ENCODE assay signal across 23 cellular contexts in genomic region chr7:140454657-140455015, GRCh38. TPM values are rescaled to one million over a fixed set of nuclear protein-coding genes. Genes with fewer than 3 reads are reported as not detected.
A peak's percentile ranks its signal among the peaks of the same experiment; 100 is the strongest.
DNase-seq lines count a peak whose midpoint lies in the region; ATAC-seq, FAIRE-seq and TF ChIP-seq lines count a peak whose summit lies in the region.
"Had no signal": no experiment of that assay in that cellular context is flagged by ENCODE, and none has a peak within 500 bp of the region (broad histone marks: within the 10 kb centered on the region; RNA-seq: fewer than 3 reads in every experiment).

No MANE protein-coding gene starts in this region.

- no peak overlapping the region for H3K27ac ChIP-seq in CD4-positive, CD25-positive, alpha-beta regulatory T cell (ENCODE audit: insufficient read depth, low read length, poor library complexity, severe bottlenecking)
- H3K27ac ChIP-seq in endodermal cell (ENCODE audit: low read depth, low read length): no peak overlapping the region
- no peak overlapping the region for H3K27ac ChIP-seq in effector memory CD4-positive, alpha-beta T cell (ENCODE audit: insufficient read depth, low read length, poor library complexity, severe bottlenecking)
- H3K27ac ChIP-seq: heart left ventricle, HL-60, lower lobe of right lung had no signal

- no peak for TF ChIP-seq POLR2A in GM12892 (IDR thresholded peaks at IDR 0.05; ENCODE audit: low read depth, low read length)

- DNase-seq in CD4-positive, CD25-positive, alpha-beta regulatory T cell: peak in 1 of 3 donors; percentile 42
- DNase-seq in GM12892 (ENCODE audit: insufficient read length) (no peak), endodermal cell (no peak), D341Med (ENCODE audit: low spot score) (no peak), immature natural killer cell (no peak)
- DNase-seq in activated CD8-positive, alpha-beta T cell treated with anti-CD3 and anti-CD28 coated beads, Interleukin-2, amount 10 ng/mL, durations not matched to agents 7 days and 5 days: no peak
- no peak for DNase-seq in effector memory CD4-positive, alpha-beta T cell
- DNase-seq: amniotic stem cell; Calu3; central memory CD4-positive, alpha-beta T cell; effector CD8-positive, alpha-beta T cell; heart left ventricle; KG1; lower lobe of right lung; NCI-H2029; NCI-H510A; SHP77; substantia nigra had no signal

- H3K27me3 Mint-ChIP-seq in CD4-positive, CD25-positive, alpha-beta regulatory T cell: no peaks in the 10 kb centered on the region
- no peaks in the 10 kb centered on the region for H3K27me3 Mint-ChIP-seq in activated CD8-positive, alpha-beta T cell treated with anti-CD3 and anti-CD28 coated beads, Interleukin-2, amount 10 ng/mL, durations not matched to agents 7 days and 5 days (ENCODE audit: low read depth)
- H3K27me3 Mint-ChIP-seq in endodermal cell (ENCODE audit: insufficient read depth): no peaks in the 10 kb centered on the region
- H3K27me3 Mint-ChIP-seq in immature natural killer cell (ENCODE audit: low read depth in 3 of 3): peaks cover 3 to 13% (median 4%) of the 10 kb centered on the region in 3 donors

- H3K27ac Mint-ChIP-seq in CD4-positive, CD25-positive, alpha-beta regulatory T cell: peak overlapping the region; percentile 41 to 70 (median 62)
- peak overlapping the region; percentile 45 for H3K27ac Mint-ChIP-seq in activated CD8-positive, alpha-beta T cell treated with anti-CD3 and anti-CD28 coated beads, Interleukin-2, amount 10 ng/mL, durations not matched to agents 7 days and 5 days
- H3K27ac Mint-ChIP-seq in endodermal cell (peak overlapping the region; percentile 6), immature natural killer cell (peak overlapping the region in 3 of 6 donors; percentile 5 to 50 (median 28))

- H3K9ac ChIP-seq in endodermal cell (ENCODE audit: extremely low read depth, low read length, poor library complexity, severe bottlenecking): no peak overlapping the region

- 92 to 93% methylated on average over 8 of the region's 8 CpGs for WGBS in endodermal cell (ENCODE audit: insufficient coverage in 1 of 2, insufficient read length in 1 of 2), 2 experiments

- peaks cover 71% of the 10 kb centered on the region for H3K36me3 ChIP-seq in CD4-positive, CD25-positive, alpha-beta regulatory T cell (ENCODE audit: control insufficient read depth, insufficient read depth, low read length)
- peaks cover 75% of the 10 kb centered on the region for H3K36me3 ChIP-seq in endodermal cell (ENCODE audit: control insufficient read depth, insufficient read depth, low read length)
- H3K36me3 ChIP-seq in effector memory CD4-positive, alpha-beta T cell (ENCODE audit: control insufficient read depth, insufficient read depth, low read length): peaks cover 48% of the 10 kb centered on the region

- H3K4me3 Mint-ChIP-seq in CD4-positive, CD25-positive, alpha-beta regulatory T cell: no peak overlapping the region
- no peak overlapping the region for H3K4me3 Mint-ChIP-seq in activated CD8-positive, alpha-beta T cell treated with anti-CD3 and anti-CD28 coated beads, Interleukin-2, amount 10 ng/mL, durations not matched to agents 7 days and 5 days
- H3K4me3 Mint-ChIP-seq in endodermal cell: no peak overlapping the region
- H3K4me3 Mint-ChIP-seq in immature natural killer cell: no peak overlapping the region

- no peak for TF ChIP-seq CTCF in endodermal cell (conservative IDR thresholded peaks at IDR 0.05)

- H3K4me1 Mint-ChIP-seq in CD4-positive, CD25-positive, alpha-beta regulatory T cell: peaks cover 19 to 44% (median 33%) of the 10 kb centered on the region in 4 donors
- peaks cover 25% of the 10 kb centered on the region for H3K4me1 Mint-ChIP-seq in activated CD8-positive, alpha-beta T cell treated with anti-CD3 and anti-CD28 coated beads, Interleukin-2, amount 10 ng/mL, durations not matched to agents 7 days and 5 days (ENCODE audit: low read depth)
- H3K4me1 Mint-ChIP-seq in endodermal cell (peaks cover 79% of the 10 kb centered on the region), immature natural killer cell (peaks cover 29 to 61% of the 10 kb centered on the region in 2 donors)

- POLR2A ChIA-PET in activated CD8-positive, alpha-beta T cell treated with anti-CD3 and anti-CD28 coated beads, Interleukin-2, amount 10 ng/mL, durations not matched to agents 7 days and 5 days (lab: Charles Lee): no interaction called here

- ATAC-seq in CD4-positive, CD25-positive, alpha-beta regulatory T cell (ENCODE audit: low read depth in 2 of 2): no peak
- no peak for ATAC-seq in activated CD8-positive, alpha-beta T cell treated with anti-CD3 and anti-CD28 coated beads, Interleukin-2, amount 10 ng/mL, durations not matched to agents 7 days and 5 days
- ATAC-seq in GM19395 (IDR thresholded peaks at IDR 0.05; ENCODE audit: unreplicated experiment): no peak
- ATAC-seq: HCT116, heart left ventricle, lower lobe of right lung had no signal

- CTCF ChIA-PET in activated CD8-positive, alpha-beta T cell treated with anti-CD3 and anti-CD28 coated beads, Interleukin-2, amount 10 ng/mL, durations not matched to agents 7 days and 5 days (lab: Charles Lee): interaction anchor here (1.2 kb wide), 1 partner anchor 11 kb away, joined by 3 read pairs; no protein-coding TSS in a partner anchor

- peaks cover 0 to 5% (median 0%) of the 10 kb centered on the region in 7 donors for H3K9me3 Mint-ChIP-seq in CD4-positive, CD25-positive, alpha-beta regulatory T cell
- no peaks in the 10 kb centered on the region for H3K9me3 Mint-ChIP-seq in activated CD8-positive, alpha-beta T cell treated with anti-CD3 and anti-CD28 coated beads, Interleukin-2, amount 10 ng/mL, durations not matched to agents 7 days and 5 days (ENCODE audit: insufficient read depth)
- H3K9me3 Mint-ChIP-seq in endodermal cell (no peaks in the 10 kb centered on the region), immature natural killer cell (no peaks in the 10 kb centered on the region)

- no peak overlapping the region for H3K4me3 ChIP-seq in CD4-positive, CD25-positive, alpha-beta regulatory T cell (ENCODE audit: low read depth, low read length)
- H3K4me3 ChIP-seq in endodermal cell (ENCODE audit: low read length): no peak overlapping the region
- H3K4me3 ChIP-seq in effector memory CD4-positive, alpha-beta T cell (ENCODE audit: insufficient read depth, low read depth, low read length, poor library complexity, severe bottlenecking): no peak overlapping the region
- H3K4me3 ChIP-seq: heart left ventricle, lower lobe of right lung had no signal

- FAIRE-seq in GM12892 (lab: Jason Lieb, UNC): peak; percentile 30
- FAIRE-seq: islet of Langerhans had no signal

- H3K4me1 ChIP-seq in CD4-positive, CD25-positive, alpha-beta regulatory T cell (ENCODE audit: control insufficient read depth, insufficient read depth, low read length, poor library complexity, severe bottlenecking): peaks cover 10% of the 10 kb centered on the region
- H3K4me1 ChIP-seq in endodermal cell (ENCODE audit: control insufficient read depth, insufficient read depth, low read length): peaks cover 7% of the 10 kb centered on the region
- no peaks in the 10 kb centered on the region for H3K4me1 ChIP-seq in effector memory CD4-positive, alpha-beta T cell (ENCODE audit: control insufficient read depth, insufficient read depth, low read length, poor library complexity, severe bottlenecking)

- no peaks in the 10 kb centered on the region for H3K27me3 ChIP-seq in CD4-positive, CD25-positive, alpha-beta regulatory T cell (ENCODE audit: control insufficient read depth, insufficient read depth, low read length)
- H3K27me3 ChIP-seq in endodermal cell (ENCODE audit: control insufficient read depth, insufficient read depth, low read length, poor library complexity, severe bottlenecking): no peaks in the 10 kb centered on the region
- no peaks in the 10 kb centered on the region for H3K27me3 ChIP-seq in effector memory CD4-positive, alpha-beta T cell (replicated peaks; ENCODE audit: control insufficient read depth, insufficient read depth, low read length, poor library complexity, severe bottlenecking)
- H3K27me3 ChIP-seq: heart left ventricle had no signal

- no peaks in the 10 kb centered on the region for H3K9me3 ChIP-seq in CD4-positive, CD25-positive, alpha-beta regulatory T cell (ENCODE audit: control insufficient read depth in 2 of 2, low read length in 2 of 2)
- no peaks in the 10 kb centered on the region for H3K9me3 ChIP-seq in endodermal cell (ENCODE audit: control insufficient read depth, low read length)
- no peaks in the 10 kb centered on the region for H3K9me3 ChIP-seq in effector memory CD4-positive, alpha-beta T cell (ENCODE audit: control insufficient read depth, low read length)
- H3K9me3 ChIP-seq: heart left ventricle, lower lobe of right lung had no signal

- H3K36me3 Mint-ChIP-seq in CD4-positive, CD25-positive, alpha-beta regulatory T cell: peaks cover 53% of the 10 kb centered on the region
- H3K36me3 Mint-ChIP-seq in activated CD8-positive, alpha-beta T cell treated with anti-CD3 and anti-CD28 coated beads, Interleukin-2, amount 10 ng/mL, durations not matched to agents 7 days and 5 days (ENCODE audit: low read depth): peaks cover 59% of the 10 kb centered on the region
- peaks cover 68% of the 10 kb centered on the region for H3K36me3 Mint-ChIP-seq in endodermal cell (ENCODE audit: low read depth)
- peaks cover 16 to 56% (median 43%) of the 10 kb centered on the region in 3 donors for H3K36me3 Mint-ChIP-seq in immature natural killer cell

RNA-seq across cellular contexts. Expression of gene MKRN1, which starts 24.7 kb away (rescaled TPM):
- 127 TPM for total RNA-seq in CD4-positive, CD25-positive, alpha-beta regulatory T cell
- 100 to 1,000 TPM; 132 to 166 (median 155) TPM for polyA plus RNA-seq in CD4-positive, CD25-positive, alpha-beta regulatory T cell
- polyA plus RNA-seq in GM12892 (2012; ENCODE audit: missing spikeins): 41.8 TPM
- 10 to 100 TPM; 51.5 to 53.9 TPM for total RNA-seq in activated CD8-positive, alpha-beta T cell treated with anti-CD3 and anti-CD28 coated beads, Interleukin-2, amount 10 ng/mL, durations not matched to agents 7 days and 5 days
- total RNA-seq in endodermal cell: 100 to 1,000 TPM; 135 to 163 TPM
- polyA plus RNA-seq in endodermal cell (2013, experiment 1 of 2): 77.2 TPM
- 67.4 TPM for polyA plus RNA-seq in endodermal cell (2013, experiment 2 of 2)
- polyA plus RNA-seq in immature natural killer cell: 100 to 1,000 TPM in 2 of 3 donors, 10 to 100 TPM in 1; 86.5 to 163 (median 135) TPM

RNA-seq across cellular contexts. Expression of gene RAB19, which starts 50.8 kb away (rescaled TPM):
- total RNA-seq in CD4-positive, CD25-positive, alpha-beta regulatory T cell: 6.7 TPM
- 1 to 10 TPM; 2.1 to 5.7 (median 3.1) TPM for polyA plus RNA-seq in CD4-positive, CD25-positive, alpha-beta regulatory T cell
- not detected for polyA plus RNA-seq in GM12892 (2012; ENCODE audit: missing spikeins)
- total RNA-seq in activated CD8-positive, alpha-beta T cell treated with anti-CD3 and anti-CD28 coated beads, Interleukin-2, amount 10 ng/mL, durations not matched to agents 7 days and 5 days: 1 to 10 TPM; 7.2 to 7.3 TPM
- total RNA-seq in endodermal cell: 1 to 10 TPM; 5.1 to 5.7 TPM
- polyA plus RNA-seq in endodermal cell (2013, experiment 1 of 2): not detected
- not detected for polyA plus RNA-seq in endodermal cell (2013, experiment 2 of 2)
- polyA plus RNA-seq in immature natural killer cell: 1 to 10 TPM in 2 of 3 donors, not detected in 1; 2.4 to 3.1 TPM
- total RNA-seq: fibroblast of lung, heart left ventricle had no signal
- polyA plus RNA-seq: fibroblast of lung, heart left ventricle had no signal

RNA-seq across cellular contexts. Expression of gene SLC37A3, which starts 56.3 kb away (rescaled TPM):
- total RNA-seq in CD4-positive, CD25-positive, alpha-beta regulatory T cell: 44.7 TPM
- 10 to 100 TPM; 13.0 to 17.6 (median 15.0) TPM for polyA plus RNA-seq in CD4-positive, CD25-positive, alpha-beta regulatory T cell
- polyA plus RNA-seq in GM12892 (2012; ENCODE audit: missing spikeins): 7.5 TPM
- 10 to 100 TPM; 19.9 to 23.9 TPM for total RNA-seq in activated CD8-positive, alpha-beta T cell treated with anti-CD3 and anti-CD28 coated beads, Interleukin-2, amount 10 ng/mL, durations not matched to agents 7 days and 5 days
- total RNA-seq in endodermal cell: 10 to 100 TPM; 55.4 to 60.5 TPM
- polyA plus RNA-seq in endodermal cell (2013, experiment 1 of 2): 59.6 TPM
- 57.5 TPM for polyA plus RNA-seq in endodermal cell (2013, experiment 2 of 2)
- 1 to 10 TPM; 2.7 to 9.5 (median 9.2) TPM for polyA plus RNA-seq in immature natural killer cell
